11 cellular contexts compared by ENCODE assay signal in the genomic region with DNA sequence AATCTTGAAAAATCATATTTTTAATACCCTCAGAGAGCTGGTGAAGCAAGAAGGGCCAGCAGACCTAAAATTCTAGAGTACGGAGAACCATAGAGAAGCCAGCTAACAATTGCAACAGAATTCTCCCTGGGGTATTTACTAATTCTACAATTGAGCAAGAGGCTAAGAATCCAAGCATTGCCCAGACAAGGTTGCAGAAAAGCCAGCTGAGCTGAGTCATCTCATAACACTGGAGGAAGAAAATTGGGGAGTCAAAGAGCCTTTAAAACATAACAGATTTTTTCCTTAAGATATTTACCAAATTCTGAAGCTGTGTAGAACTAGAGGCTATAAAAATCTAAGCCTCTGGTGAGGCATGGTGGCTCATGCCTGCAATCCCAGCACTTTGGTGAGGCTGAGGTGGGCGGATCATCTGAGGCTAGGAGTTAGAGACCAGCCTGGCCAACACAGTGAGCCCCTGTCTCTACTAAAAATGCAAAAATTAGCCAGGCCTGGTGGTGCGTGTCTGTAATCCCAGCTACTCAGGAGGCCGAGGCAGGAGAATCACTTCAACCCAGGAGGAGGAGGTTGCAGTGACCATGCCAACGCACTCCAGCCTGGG. TPM values are rescaled to one million over a fixed set of nuclear protein-coding genes. Genes with fewer than 3 reads are reported as not detected.
DNase-seq lines count a peak whose midpoint lies in the region; ATAC-seq, FAIRE-seq and TF ChIP-seq lines count a peak whose summit lies in the region.
"Had no signal": no experiment of that assay in that cellular context is flagged by ENCODE, and none has a peak within 500 bp of the region (broad histone marks: within the 10 kb centered on the region; RNA-seq: fewer than 3 reads in every experiment).

No MANE protein-coding gene starts in this region.

- peak overlapping the region; percentile 50 for H3K4me2 ChIP-seq in keratinocyte (ENCODE audit: control insufficient read depth, extremely low read depth, insufficient read depth, low read depth, low read length)

- DNase-seq in HS-27A (ENCODE audit: low read depth) (peak; percentile 42), astrocyte of the hippocampus (ENCODE audit: low read depth, low spot score) (peak; percentile 84), keratinocyte (ENCODE audit: low read depth, low spot score) (peak; percentile 66), tibial artery (peak; percentile 75 to 82), RKO (ENCODE audit: low spot score) (no peak), HK-2 (ENCODE audit: unreplicated experiment) (no peak), foreskin melanocyte (no peak)
- DNase-seq: central memory CD4-positive, alpha-beta T cell; NCI-H2107 had no signal

- H3K27me3 ChIP-seq in keratinocyte (ENCODE audit: control insufficient read depth, extremely low read depth, insufficient read depth, low read length) (no peaks in the 10 kb centered on the region), tibial artery (no peaks in the 10 kb centered on the region)

- H3K4me3 ChIP-seq in keratinocyte (ENCODE audit: control insufficient read depth in 2 of 3, extremely low read depth in 1 of 3, insufficient read depth in 2 of 3, low read depth in 1 of 3, low read length in 3 of 3) = no peak overlapping the region
- no peak overlapping the region for H3K4me3 ChIP-seq in tibial artery

- FAIRE-seq in keratinocyte (lab: Jason Lieb, UNC) = peak; percentile 81

- H4K20me1 ChIP-seq in keratinocyte (ENCODE audit: control insufficient read depth, extremely low read depth, insufficient read depth, low read length) = no peaks in the 10 kb centered on the region

- H3K27ac ChIP-seq in keratinocyte (ENCODE audit: control insufficient read depth, insufficient read depth, low read length) = peak overlapping the region; percentile 82
- peak overlapping the region; percentile 54 to 87 for H3K27ac ChIP-seq in tibial artery

- H3K79me2 ChIP-seq in keratinocyte (ENCODE audit: control insufficient read depth, insufficient read depth, low read length) = no peaks in the 10 kb centered on the region

- H3K4me1 ChIP-seq in keratinocyte (ENCODE audit: control insufficient read depth, extremely low read depth, insufficient read depth, low read length) (peaks cover 25% of the 10 kb centered on the region), tibial artery (peaks cover 0 to 24% (median 14%) of the 10 kb centered on the region in 4 donors)

- intact Hi-C loops in tibial artery (cut with DNase I; ENCODE audit: low total_unique reads) = loop anchor here (1.0 kb wide), 1 partner anchor 18 kb away; the partner anchor contains the start of gene CYB561A3

- no peaks in the 10 kb centered on the region for H3K9me1 ChIP-seq in keratinocyte (ENCODE audit: control insufficient read depth, extremely low read depth, insufficient read depth, low read length)

- no peak for ATAC-seq in HG03457 (IDR thresholded peaks at IDR 0.05; ENCODE audit: unreplicated experiment)
- ATAC-seq: WTC11 had no signal

- H3K9ac ChIP-seq in keratinocyte (ENCODE audit: control insufficient read depth, extremely low read depth, insufficient read depth, low read length) = peak overlapping the region; percentile 60

- H3K36me3 ChIP-seq in keratinocyte (ENCODE audit: control insufficient read depth in 2 of 2, extremely low read depth in 1 of 2, insufficient read depth in 2 of 2, low read length in 2 of 2) = peaks cover 0 to 8% of the 10 kb centered on the region in 2 experiments
- H3K36me3 ChIP-seq in tibial artery = peaks cover 4 to 19% (median 6%) of the 10 kb centered on the region in 3 donors

- no peak for TF ChIP-seq CTCF in keratinocyte (optimal IDR thresholded peaks at IDR 0.05 in 1 of 3, IDR thresholded peaks at IDR 0.05 in 1 of 3, conservative IDR thresholded peaks at IDR 0.05 in 1 of 3; ENCODE audit: extremely low read depth in 1 of 3, insufficient read depth in 2 of 3, low read length in 3 of 3)
- no peak for TF ChIP-seq CTCF in tibial artery (IDR thresholded peaks at IDR 0.05)

- H2AFZ ChIP-seq in keratinocyte (ENCODE audit: control insufficient read depth, low read length) = no peak overlapping the region

- H3K9me3 ChIP-seq in keratinocyte (ENCODE audit: control insufficient read depth, low read depth, low read length) (no peaks in the 10 kb centered on the region), tibial artery (no peaks in the 10 kb centered on the region)

- dilution Hi-C loops in keratinocyte (cut with MboI; ENCODE audit: extremely low pct_ligation_motif_present, low sequenced_read_pairs) = no loop called here

RNA-seq across cellular contexts. Expression of gene TMEM216, which starts 13.6 kb away (rescaled TPM):
- polyA plus RNA-seq in keratinocyte = 14.4 to 22.4 TPM (median 17.2 TPM) in 3 replicates
- 1.2 TPM for polyA plus RNA-seq in keratinocyte (2011; ENCODE audit: low read depth)
- polyA plus RNA-seq in keratinocyte (2011; cell fraction: cytosol; rRNA removed) = 18.8 and 22.5 TPM in 2 replicates
- polyA plus RNA-seq in keratinocyte (2011; cell fraction: nucleus; rRNA removed) = 10.4 and 12.3 TPM in 2 replicates
- 6.5 and 11.1 TPM in 2 replicates for polyA plus RNA-seq in keratinocyte (2012; ENCODE audit: low replicate concordance)
- 10.0 to 15.7 TPM (median 14.8 TPM) in 3 replicates for polyA minus RNA-seq in keratinocyte
- 9.8 TPM for polyA minus RNA-seq in keratinocyte (2011; cell fraction: cytosol; rRNA and poly(A)+ RNA removed)
- polyA minus RNA-seq in keratinocyte (2011; cell fraction: nucleus; rRNA and poly(A)+ RNA removed) = 1.7 and 5.0 TPM in 2 replicates

RNA-seq across cellular contexts. Expression of gene TMEM138, which starts 16.6 kb away (rescaled TPM):
- 66.1 to 118 TPM (median 85.4 TPM) in 3 replicates for polyA plus RNA-seq in keratinocyte
- polyA plus RNA-seq in keratinocyte (2011; ENCODE audit: low read depth) = 6.0 TPM
- polyA plus RNA-seq in keratinocyte (2011; cell fraction: cytosol; rRNA removed) = 66.9 and 115 TPM in 2 replicates
- polyA plus RNA-seq in keratinocyte (2011; cell fraction: nucleus; rRNA removed) = 101 and 119 TPM in 2 replicates
- polyA plus RNA-seq in keratinocyte (2012; ENCODE audit: low replicate concordance) = 37.8 and 43.0 TPM in 2 replicates
- 44.0 to 72.4 TPM (median 56.3 TPM) in 3 replicates for polyA minus RNA-seq in keratinocyte
- 13.2 TPM for polyA minus RNA-seq in keratinocyte (2011; cell fraction: cytosol; rRNA and poly(A)+ RNA removed)
- polyA minus RNA-seq in keratinocyte (2011; cell fraction: nucleus; rRNA and poly(A)+ RNA removed) = 19.8 and 27.8 TPM in 2 replicates

RNA-seq across cellular contexts. Expression of gene CYB561A3, which starts 17.1 kb away (rescaled TPM):
- 42.3 to 124 TPM (median 62.3 TPM) in 3 replicates for polyA plus RNA-seq in keratinocyte
- 5.1 TPM for polyA plus RNA-seq in keratinocyte (2011; ENCODE audit: low read depth)
- 63.6 and 95.2 TPM in 2 replicates for polyA plus RNA-seq in keratinocyte (2011; cell fraction: cytosol; rRNA removed)
- 108 and 123 TPM in 2 replicates for polyA plus RNA-seq in keratinocyte (2011; cell fraction: nucleus; rRNA removed)
- 31.6 and 43.8 TPM in 2 replicates for polyA plus RNA-seq in keratinocyte (2012; ENCODE audit: low replicate concordance)
- polyA minus RNA-seq in keratinocyte = 66.4 to 188 TPM (median 180 TPM) in 3 replicates
- polyA minus RNA-seq in keratinocyte (2011; cell fraction: cytosol; rRNA and poly(A)+ RNA removed) = 72.1 TPM
- 64.9 and 76.6 TPM in 2 replicates for polyA minus RNA-seq in keratinocyte (2011; cell fraction: nucleus; rRNA and poly(A)+ RNA removed)

RNA-seq across cellular contexts. Expression of gene TKFC, which starts 45.8 kb away (rescaled TPM):
- polyA plus RNA-seq in keratinocyte = 15.4 to 23.1 TPM (median 18.3 TPM) in 3 replicates
- 9.6 TPM for polyA plus RNA-seq in keratinocyte (2011; ENCODE audit: low read depth)
- polyA plus RNA-seq in keratinocyte (2011; cell fraction: cytosol; rRNA removed) = 11.3 and 20.9 TPM in 2 replicates
- polyA plus RNA-seq in keratinocyte (2011; cell fraction: nucleus; rRNA removed) = 49.7 and 61.6 TPM in 2 replicates
- 21.5 and 23.1 TPM in 2 replicates for polyA plus RNA-seq in keratinocyte (2012; ENCODE audit: low replicate concordance)
- 24.2 to 34.2 TPM (median 26.2 TPM) in 3 replicates for polyA minus RNA-seq in keratinocyte
- polyA minus RNA-seq in keratinocyte (2011; cell fraction: cytosol; rRNA and poly(A)+ RNA removed) = 28.8 TPM
- polyA minus RNA-seq in keratinocyte (2011; cell fraction: nucleus; rRNA and poly(A)+ RNA removed) = 19.0 and 25.4 TPM in 2 replicates

RNA-seq across cellular contexts. Expression of gene DDB1, which starts 45.9 kb away (rescaled TPM):
- 187 to 236 TPM (median 212 TPM) in 3 replicates for polyA plus RNA-seq in keratinocyte
- polyA plus RNA-seq in keratinocyte (2011; ENCODE audit: low read depth) = 68.5 TPM
- 181 and 206 TPM in 2 replicates for polyA plus RNA-seq in keratinocyte (2011; cell fraction: cytosol; rRNA removed)
- 290 and 325 TPM in 2 replicates for polyA plus RNA-seq in keratinocyte (2011; cell fraction: nucleus; rRNA removed)
- 108 and 136 TPM in 2 replicates for polyA plus RNA-seq in keratinocyte (2012; ENCODE audit: low replicate concordance)
- 210 to 358 TPM (median 329 TPM) in 3 replicates for polyA minus RNA-seq in keratinocyte
- polyA minus RNA-seq in keratinocyte (2011; cell fraction: cytosol; rRNA and poly(A)+ RNA removed) = 307 TPM
- polyA minus RNA-seq in keratinocyte (2011; cell fraction: nucleus; rRNA and poly(A)+ RNA removed) = 185 and 265 TPM in 2 replicates

Comparison
In these comparisons a context has a peak if more than half of its experiments do, and no peak if none do; other contexts are left out.
1. DNase-seq: peak in HS-27A (single experiment), astrocyte of the hippocampus (single experiment), keratinocyte (single experiment) and tibial artery (2 of 2); none in RKO (single experiment), HK-2 (single experiment) and foreskin melanocyte (single experiment).